ENCODE assay signal across 23 cellular contexts in the genomic region with DNA sequence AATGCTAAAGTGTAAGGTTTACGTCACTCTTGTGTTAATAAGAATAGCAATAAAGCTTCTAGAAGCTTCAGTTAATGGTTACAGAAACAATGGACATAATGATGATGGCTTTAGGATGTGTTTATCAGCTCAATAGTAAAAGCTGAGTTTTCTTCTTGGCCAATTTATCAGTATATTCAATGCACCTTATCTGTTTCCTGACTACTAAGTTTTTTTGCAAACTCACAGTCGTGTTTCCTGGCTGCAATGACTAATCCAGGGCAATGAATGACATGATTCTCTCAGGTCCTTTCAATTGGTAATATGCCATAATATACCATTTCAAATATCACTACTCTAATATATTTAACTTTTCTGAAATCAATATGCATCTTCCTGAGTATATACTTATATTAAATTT. TPM values are rescaled to one million over a fixed set of nuclear protein-coding genes. Genes with fewer than 3 reads are reported as not detected.
"Had no signal": no experiment of that assay in that cellular context is flagged by ENCODE, and none has a peak within 500 bp of the region (broad histone marks: within the 10 kb centered on the region; RNA-seq: fewer than 3 reads in every experiment).

No MANE protein-coding gene starts in this region.

- H3K9me3 ChIP-seq: right lobe of liver had no signal

- H3K4me1 ChIP-seq: suprapubic skin had no signal

- H3K4me3 Mint-ChIP-seq: activated B cell treated with CpG ODN at 0.5 μM for 24 hours; activated CD8-positive, alpha-beta memory T cell treated with anti-CD3 and anti-CD28 coated beads, Interleukin-2, amount 10 ng/mL, durations not matched to agents 7 days and 5 days; activated T-cell treated with anti-CD3 and anti-CD28 coated beads, Interleukin-2, amount 50 U/mL, for 4 hours; natural killer cell; T-cell; type B pancreatic cell had no signal

- H3K27ac Mint-ChIP-seq: activated B cell treated with CpG ODN at 0.5 μM for 24 hours; activated CD8-positive, alpha-beta memory T cell treated with anti-CD3 and anti-CD28 coated beads, Interleukin-2, amount 10 ng/mL, durations not matched to agents 7 days and 5 days; natural killer cell; T-cell; type B pancreatic cell had no signal

- H3K36me3 Mint-ChIP-seq: activated CD8-positive, alpha-beta memory T cell treated with anti-CD3 and anti-CD28 coated beads, Interleukin-2, amount 10 ng/mL, durations not matched to agents 7 days and 5 days; natural killer cell; T-cell; type B pancreatic cell had no signal

- H3K4me1 Mint-ChIP-seq: activated B cell treated with CpG ODN at 0.5 μM for 24 hours, T-cell had no signal

- H3K27me3 ChIP-seq: right lobe of liver, suprapubic skin had no signal

- H3K4me3 ChIP-seq: coronary artery, lung, right lobe of liver, suprapubic skin had no signal

- DNase-seq: activated B cell treated with CpG ODN at 0.5 μM for 24 hours; activated CD4-positive, alpha-beta T cell treated with anti-CD3 and anti-CD28 coated beads, Interleukin-2, amount 50 U/mL, for 1 hour; activated CD8-positive, alpha-beta memory T cell treated with anti-CD3 and anti-CD28 coated beads, Interleukin-2, amount 10 ng/mL, durations not matched to agents 7 days and 5 days; activated gamma-delta T cell treated with Interleukin-2 at 50 U/mL for 16 hours; activated T-cell treated with anti-CD3 and anti-CD28 coated beads, Interleukin-2, amount 50 U/mL, for 4 hours; aorta; caudate nucleus; effector memory CD4-positive, alpha-beta T cell; left cardiac atrium; natural killer cell; right lobe of liver; stimulated activated CD4-positive, alpha-beta T cell treated with anti-CD3 and anti-CD28 coated beads, Interleukin-12 subunit alpha, Interleukin-12 subunit beta, amount 100 ng/mL, for 4 hours; stimulated activated CD4-positive, alpha-beta T cell treated with anti-CD3 and anti-CD28 coated beads, Interleukin-2, amount 100 ng/mL, for 48 hours; stimulated activated naive CD8-positive, alpha-beta T cell treated with anti-CD3 and anti-CD28 coated beads, Interleukin-15, Interleukin-2, amounts not matched to agents 100 U/mL and 50 U/mL, for 24 hours; T-cell; T1000 had no signal

- H3K9me3 Mint-ChIP-seq: natural killer cell had no signal

- H3K36me3 ChIP-seq: right lobe of liver, suprapubic skin had no signal

- H3K27ac ChIP-seq: coronary artery, right lobe of liver, suprapubic skin had no signal

RNA-seq across cellular contexts. Expression of a gene that starts 20.3 kb away (rescaled TPM):
- total RNA-seq: activated B cell treated with CpG ODN at 0.5 μM for 24 hours; activated CD8-positive, alpha-beta memory T cell treated with anti-CD3 and anti-CD28 coated beads, Interleukin-2, amount 10 ng/mL, durations not matched to agents 7 days and 5 days; activated T-cell treated with anti-CD3 and anti-CD28 coated beads, Interleukin-2, amount 50 U/mL, for 4 hours; epithelial cell of proximal tubule; left cardiac atrium; lung; mononuclear cell; natural killer cell; posterior vena cava; T-cell had no signal
- polyA plus RNA-seq: lung had no signal
